ENCODE assay signal across 22 cellular contexts in genomic region chr17:39787038-39787437, GRCh38. TPM values are rescaled to one million over a fixed set of nuclear protein-coding genes. Genes with fewer than 3 reads are reported as not detected.
DNase-seq lines count a peak whose midpoint lies in the region; ATAC-seq, FAIRE-seq and TF ChIP-seq lines count a peak whose summit lies in the region.
"Had no signal": no experiment of that assay in that cellular context is flagged by ENCODE, and none has a peak within 500 bp of the region (broad histone marks: within the 10 kb centered on the region; RNA-seq: fewer than 3 reads in every experiment).

No MANE protein-coding gene starts in this region.

- POLR2A ChIA-PET in CD8-positive, alpha-beta T cell (lab: Charles Lee) = interaction anchor here (1.1 to 1.3 kb wide), 2 partner anchors 18 to 27 kb away, joined by 3 read pairs; no protein-coding TSS in a partner anchor

- intact Hi-C loops in CD8-positive, alpha-beta T cell (cut with DNase I, micrococcal nuclease) = no loop called here

- H3K4me1 Mint-ChIP-seq in CD8-positive, alpha-beta T cell (ENCODE audit: low read depth) = peaks cover 64% of the 10 kb centered on the region
- no peaks in the 10 kb centered on the region for H3K4me1 Mint-ChIP-seq in endothelial cell (ENCODE audit: unreplicated experiment)

- no peak for ATAC-seq in CD8-positive, alpha-beta T cell
- no peak for ATAC-seq in foreskin keratinocyte
- ATAC-seq: heart left ventricle, left lung had no signal

- no peak for TF ChIP-seq POLR2A in GM12892 (IDR thresholded peaks at IDR 0.05; ENCODE audit: low read depth, low read length)

- peak overlapping the region; percentile 74 for H3K27ac Mint-ChIP-seq in CD8-positive, alpha-beta T cell
- no peak overlapping the region for H3K27ac Mint-ChIP-seq in endothelial cell (ENCODE audit: unreplicated experiment)
- H3K27ac Mint-ChIP-seq: dendritic cell treated with granulocyte-macrophage colony-stimulating factor and Interleukin-4, amounts not matched to agents 40 ng/mL and 50 ng/mL, for 4 days had no signal

- H3K27ac ChIP-seq in CD8-positive, alpha-beta T cell (ENCODE audit: low read depth, low read length) = no peak overlapping the region
- H3K27ac ChIP-seq in foreskin keratinocyte = peak overlapping the region; percentile 59
- H3K27ac ChIP-seq: heart left ventricle, left lung, parathyroid adenoma, right lobe of liver, SJSA1 had no signal

- CTCF ChIA-PET in CD8-positive, alpha-beta T cell (lab: Charles Lee) = interaction anchor here (1.5 kb wide), 1 partner anchor 15 kb away, joined by 3 read pairs; no protein-coding TSS in a partner anchor

- peaks cover 47% of the 10 kb centered on the region for H3K4me1 ChIP-seq in CD8-positive, alpha-beta T cell (ENCODE audit: insufficient read depth, low read length)
- H3K4me1 ChIP-seq in foreskin keratinocyte = peaks cover 19% of the 10 kb centered on the region
- H3K4me1 ChIP-seq: parathyroid adenoma, SJSA1 had no signal

- no peaks in the 10 kb centered on the region for H3K9me3 ChIP-seq in CD8-positive, alpha-beta T cell (ENCODE audit: low read length)
- H3K9me3 ChIP-seq: heart left ventricle, left lung, right lobe of liver, SJSA1 had no signal

- no peak for DNase-seq in CD8-positive, alpha-beta T cell
- DNase-seq in GM12892 (ENCODE audit: insufficient read length) (no peak), NCI-H345 (lab: John Stamatoyannopoulos, UW) (peak; percentile 41), foreskin keratinocyte (no peak), dermis blood vessel endothelial cell (no peak), endothelial cell (ENCODE audit: low spot score) (no peak), foreskin fibroblast (no peak), HPDE6-E6E7 (ENCODE audit: extremely low spot score) (no peak)
- DNase-seq: activated CD4-positive, alpha-beta T cell treated with anti-CD3 and anti-CD28 coated beads, Interleukin-2, amount 50 U/mL, for 4 hours; activated CD8-positive, alpha-beta memory T cell treated with anti-CD3 and anti-CD28 coated beads, Interleukin-2, amount 50 U/mL, for 4 hours; activated effector memory CD4-positive, alpha-beta T cell treated with anti-CD3 and anti-CD28 coated beads, Interleukin-2, amount 50 U/mL, for 16 hours; GOT3; heart left ventricle; left lung; NCI-H446 treated with DMSO at 0.1 percent for 48 hours; NK-92 treated with Interleukin-12 subunit alpha and Interleukin-12 subunit beta, amount 100 ng/mL, for 24 hours; right lobe of liver; T-helper 2 cell had no signal

- no peak overlapping the region for H3K4me3 Mint-ChIP-seq in CD8-positive, alpha-beta T cell
- H3K4me3 Mint-ChIP-seq in endothelial cell (ENCODE audit: unreplicated experiment) = no peak overlapping the region
- H3K4me3 Mint-ChIP-seq: dendritic cell treated with granulocyte-macrophage colony-stimulating factor and Interleukin-4, amounts not matched to agents 40 ng/mL and 50 ng/mL, for 4 days had no signal

- no peaks in the 10 kb centered on the region for H3K9me3 Mint-ChIP-seq in CD8-positive, alpha-beta T cell
- no peaks in the 10 kb centered on the region for H3K9me3 Mint-ChIP-seq in endothelial cell (ENCODE audit: unreplicated experiment)
- H3K9me3 Mint-ChIP-seq: dendritic cell treated with granulocyte-macrophage colony-stimulating factor and Interleukin-4, amounts not matched to agents 40 ng/mL and 50 ng/mL, for 4 days had no signal

- no peak overlapping the region for H3K4me3 ChIP-seq in CD8-positive, alpha-beta T cell (ENCODE audit: low read depth, low read length)
- H3K4me3 ChIP-seq in foreskin fibroblast (ENCODE audit: low read depth in 1 of 2, low read length in 2 of 2) = no peak overlapping the region
- H3K4me3 ChIP-seq: heart left ventricle, left lung, right lobe of liver, SJSA1 had no signal

- H3K36me3 ChIP-seq in CD8-positive, alpha-beta T cell (ENCODE audit: insufficient read depth, low read length) = peaks cover 29% of the 10 kb centered on the region
- H3K36me3 ChIP-seq: heart left ventricle, left lung, right lobe of liver, SJSA1 had no signal

- no peak for TF ChIP-seq CTCF in CD8-positive, alpha-beta T cell (IDR thresholded peaks at IDR 0.05)
- TF ChIP-seq CTCF in foreskin keratinocyte (conservative IDR thresholded peaks at IDR 0.05) (no peak), endothelial cell (IDR thresholded peaks at IDR 0.05; ENCODE audit: unreplicated experiment) (no peak), foreskin fibroblast (IDR thresholded peaks at IDR 0.05; ENCODE audit: low read depth, low read length) (no peak)

- peak; percentile 21 for FAIRE-seq in GM12892 (lab: Jason Lieb, UNC)

- no peaks in the 10 kb centered on the region for H3K27me3 Mint-ChIP-seq in CD8-positive, alpha-beta T cell (ENCODE audit: low read depth)
- H3K27me3 Mint-ChIP-seq in endothelial cell (ENCODE audit: unreplicated experiment) = no peaks in the 10 kb centered on the region

- peaks cover 82% of the 10 kb centered on the region for H3K36me3 Mint-ChIP-seq in CD8-positive, alpha-beta T cell
- no peaks in the 10 kb centered on the region for H3K36me3 Mint-ChIP-seq in endothelial cell (ENCODE audit: low read depth, unreplicated experiment)

- H3K27me3 ChIP-seq in CD8-positive, alpha-beta T cell (ENCODE audit: insufficient read depth, low read length) = no peaks in the 10 kb centered on the region
- no peaks in the 10 kb centered on the region for H3K27me3 ChIP-seq in foreskin keratinocyte
- H3K27me3 ChIP-seq: right lobe of liver had no signal

RNA-seq across cellular contexts. Expression of gene GRB7, which starts 49.3 kb away (rescaled TPM):
- not detected for total RNA-seq in CD8-positive, alpha-beta T cell
- polyA plus RNA-seq in GM12892 (2012; ENCODE audit: missing spikeins) = not detected
- total RNA-seq in foreskin keratinocyte (15.6 and 16.2 TPM in 2 replicates), dermis blood vessel endothelial cell (0.28 and 0.34 TPM in 2 replicates), endothelial cell (ENCODE audit: unreplicated experiment) (1.3 TPM)
- polyA plus RNA-seq in foreskin keratinocyte = 14.3 and 14.4 TPM in 2 replicates
- total RNA-seq: SJSA1 had no signal
- polyA plus RNA-seq: neural cell had no signal

RNA-seq across cellular contexts. Expression of gene MIEN1, which starts 56.7 kb away (rescaled TPM):
- 10 to 100 TPM; 29.5 to 30.1 TPM for total RNA-seq in CD8-positive, alpha-beta T cell
- 51.1 TPM for polyA plus RNA-seq in GM12892 (2012; ENCODE audit: missing spikeins)
- 57.1 and 61.6 TPM in 2 replicates for total RNA-seq in foreskin keratinocyte
- 78.4 and 83.5 TPM in 2 replicates for polyA plus RNA-seq in foreskin keratinocyte
- 13.4 and 18.5 TPM in 2 replicates for total RNA-seq in dermis blood vessel endothelial cell
- total RNA-seq in endothelial cell (ENCODE audit: unreplicated experiment) = 15.5 TPM
